In the genomic region with DNA sequence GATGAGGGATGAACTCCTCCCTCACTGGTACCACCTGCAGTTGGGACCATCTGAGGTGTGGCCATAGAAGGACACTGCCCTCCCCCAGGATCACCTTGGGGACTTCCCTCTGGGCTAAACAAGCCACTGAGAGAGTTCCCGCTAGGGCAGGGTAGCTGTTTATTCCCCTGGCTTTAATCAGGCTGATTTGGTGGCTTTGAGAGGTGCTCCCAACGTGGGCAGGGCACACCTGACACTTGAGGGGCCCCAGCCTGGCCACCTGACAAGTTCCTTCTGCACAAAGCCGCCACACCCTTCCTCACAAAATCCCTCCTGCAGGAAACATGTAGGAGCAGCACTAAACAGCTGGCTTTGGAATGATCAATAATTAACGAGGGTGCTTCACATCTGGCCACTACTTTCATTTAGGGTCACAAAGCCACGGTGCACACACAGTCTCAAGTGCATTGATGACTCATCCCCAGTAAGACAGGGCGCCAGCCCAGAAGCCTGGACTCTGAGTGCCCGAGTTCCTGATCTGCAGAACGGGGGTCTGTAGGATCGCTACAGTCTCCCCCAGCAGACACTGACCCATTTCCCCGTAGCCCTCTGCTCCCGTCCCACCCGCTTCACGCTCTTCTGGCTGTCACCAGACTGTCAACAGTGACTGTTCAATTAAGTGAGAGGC, we compare ENCODE assay signal across 9 cellular contexts.
DNase-seq lines count a peak whose midpoint lies in the region; TF ChIP-seq lines count a peak whose summit lies in the region.
"Had no signal": no experiment of that assay in that cellular context is flagged by ENCODE, and none has a peak within 500 bp of the region (broad histone marks: within the 10 kb centered on the region; RNA-seq: fewer than 3 reads in every experiment).

No MANE protein-coding gene starts in this region.

- TF ChIP-seq CTCF in sigmoid colon (IDR thresholded peaks at IDR 0.05): no peak

- DNase-seq in EL: peak; percentile 58
- peak; percentile 24 for DNase-seq in M059J (ENCODE audit: low read depth)
- peak; percentile 31 for DNase-seq in fibroblast of gingiva (ENCODE audit: low read depth)
- DNase-seq in sigmoid colon: peak; percentile 85
- no peak for DNase-seq in dedifferentiated amniotic fluid mesenchymal stem cell (ENCODE audit: extremely low spot score)
- no peak for DNase-seq in globus pallidus (ENCODE audit: low spot score)
- DNase-seq in Ammon's horn (ENCODE audit: low spot score): no peak
- no peak for DNase-seq in NCI-H524 treated with DMSO at 0.1 percent for 48 hours (lab: John Stamatoyannopoulos, UW)
- DNase-seq: NCI-H187 treated with DMSO at 0.1 percent for 48 hours had no signal

- peak overlapping the region; percentile 77 to 89 (median 86) for H3K27ac ChIP-seq in sigmoid colon

- peaks cover 0 to 83% (median 71%) of the 10 kb centered on the region in 4 donors for H3K4me1 ChIP-seq in sigmoid colon

- H3K27me3 ChIP-seq in sigmoid colon: no peaks in the 10 kb centered on the region

- 14 to 44% methylated on average over 13 of the region's 13 CpGs for WGBS in sigmoid colon, 2 donors

- TF ChIP-seq EP300 in sigmoid colon (IDR thresholded peaks at IDR 0.05): no peak

- no peak overlapping the region for H3K4me3 ChIP-seq in sigmoid colon

- no peaks in the 10 kb centered on the region for H3K9me3 ChIP-seq in sigmoid colon

- intact Hi-C loops in sigmoid colon (cut with DNase I): loop anchor here (5.0 kb wide), 1 partner anchor 44 kb away; no protein-coding TSS in a partner anchor

- H3K36me3 ChIP-seq in sigmoid colon: no peaks in the 10 kb centered on the region

- TF ChIP-seq POLR2A in sigmoid colon (IDR thresholded peaks at IDR 0.05): no peak

Comparison
In these comparisons a context has a peak if more than half of its experiments do, and no peak if none do; other contexts are left out.
1. DNase-seq: peak in EL (single experiment), M059J (single experiment), fibroblast of gingiva (single experiment) and sigmoid colon (single experiment); none in dedifferentiated amniotic fluid mesenchymal stem cell (single experiment), globus pallidus (single experiment), Ammon's horn (single experiment) and NCI-H524 treated with DMSO at 0.1 percent for 48 hours (single experiment).